Comparison of ENCODE assay signal across 1 cellular context in the genomic region with DNA sequence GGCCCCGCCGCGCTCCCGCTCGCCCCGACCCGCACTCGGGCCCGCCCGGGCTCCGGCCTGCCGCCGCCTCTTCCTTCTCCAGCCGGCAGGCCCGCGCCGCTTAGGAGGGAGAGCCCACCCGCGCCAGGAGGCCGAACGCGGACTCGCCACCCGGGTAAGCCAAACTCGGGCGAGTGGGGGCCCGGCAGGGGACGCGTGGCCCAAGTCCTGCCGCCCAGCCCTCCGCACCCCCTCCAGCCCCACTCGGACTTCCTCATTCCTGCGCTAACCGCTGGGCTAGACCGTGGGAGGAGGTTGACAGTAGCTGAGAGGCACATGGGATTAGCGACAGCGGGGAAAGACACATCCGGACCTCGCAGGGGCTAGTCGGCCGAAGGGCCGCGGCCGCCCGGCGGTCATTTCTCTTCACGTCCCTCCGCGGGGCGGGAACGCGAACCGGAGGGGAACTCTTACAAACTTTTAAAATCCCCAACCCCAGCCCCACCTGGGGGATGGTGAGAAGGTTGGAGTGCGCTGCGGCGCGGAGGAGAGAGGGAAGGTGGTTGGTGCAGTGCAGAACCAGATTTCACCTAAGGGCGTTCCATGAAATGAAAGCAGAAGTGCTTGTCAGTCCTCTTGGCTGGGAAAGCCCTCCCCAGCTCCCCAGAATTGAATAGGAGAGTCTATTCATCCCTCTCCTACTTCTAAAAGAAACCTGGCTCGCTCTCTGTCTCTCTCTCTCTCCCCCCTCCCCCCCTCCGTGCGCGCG.
A peak's percentile ranks its signal among the peaks of the same experiment; 100 is the strongest.
TF ChIP-seq lines count a peak whose summit lies in the region.

No MANE protein-coding gene starts in this region.

TF ChIP-seq in H1, 55 proteins besides CTCF, POLR2A, EP300 and RAD21 (continued from another document):
- TF ChIP-seq SIN3A (conservative IDR thresholded peaks at IDR 0.05 in 1 of 2, IDR thresholded peaks at IDR 0.05 in 1 of 2; ENCODE audit: low read depth in 1 of 2, low read length in 2 of 2): peak; percentile 55 to 85; a peak in 1 of 4 replicates
- no peak for TF ChIP-seq BRCA1 (IDR thresholded peaks at IDR 0.05; ENCODE audit: low read depth, low read length)
- TF ChIP-seq CTBP2 (IDR thresholded peaks at IDR 0.05; ENCODE audit: borderline replicate concordance, insufficient read depth, insufficient read length, low read length): peak; percentile 27
- peak; percentile 89 for TF ChIP-seq KDM4A (IDR thresholded peaks at IDR 0.05; ENCODE audit: low read depth, low read length, severe bottlenecking)
- no peak for TF ChIP-seq ZNF274 (IDR thresholded peaks at IDR 0.05; ENCODE audit: borderline replicate concordance, extremely low read depth, low read length)
- peak; percentile 91 for TF ChIP-seq RBBP5 (IDR thresholded peaks at IDR 0.05; ENCODE audit: borderline replicate concordance, low read depth, low read length)
- TF ChIP-seq SAP30 (IDR thresholded peaks at IDR 0.05; ENCODE audit: insufficient read depth, insufficient replicate concordance, low read length): peak; percentile 79
- TF ChIP-seq YY1 (IDR thresholded peaks at IDR 0.05; ENCODE audit: low read depth, low read length): no peak
- 0 out of 2 replicates have a peak, but pooled peaks have one; percentile 7 for TF ChIP-seq PHF8 (conservative IDR thresholded peaks at IDR 0.05; ENCODE audit: low read depth, low read length)
- no peak for TF ChIP-seq MAFK (IDR thresholded peaks at IDR 0.05; ENCODE audit: low read depth, low read length)
- TF ChIP-seq, protein P1, sequence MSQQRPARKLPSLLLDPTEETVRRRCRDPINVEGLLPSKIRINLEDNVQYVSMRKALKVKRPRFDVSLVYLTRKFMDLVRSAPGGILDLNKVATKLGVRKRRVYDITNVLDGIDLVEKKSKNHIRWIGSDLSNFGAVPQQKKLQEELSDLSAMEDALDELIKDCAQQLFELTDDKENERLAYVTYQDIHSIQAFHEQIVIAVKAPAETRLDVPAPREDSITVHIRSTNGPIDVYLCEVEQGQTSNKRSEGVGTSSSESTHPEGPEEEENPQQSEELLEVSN (IDR thresholded peaks at IDR 0.05): no peak
- no peak for TF ChIP-seq HDAC6 (IDR thresholded peaks at IDR 0.05; ENCODE audit: low read depth, low read length)
- peak; percentile 82 for TF ChIP-seq MAX (IDR thresholded peaks at IDR 0.05)
- TF ChIP-seq CEBPB (IDR thresholded peaks at IDR 0.05; ENCODE audit: low read depth, low read length): no peak
- no peak for TF ChIP-seq NRF1 (IDR thresholded peaks at IDR 0.05; ENCODE audit: low read depth, low read length)
- TF ChIP-seq CHD7 (IDR thresholded peaks at IDR 0.05; ENCODE audit: insufficient replicate concordance, low read length): no peak
- TF ChIP-seq JUND (IDR thresholded peaks at IDR 0.05; ENCODE audit: low read length): no peak
- no peak for TF ChIP-seq KDM5A (IDR thresholded peaks at IDR 0.05; ENCODE audit: low read length)
- peak; percentile 93 for TF ChIP-seq ASH2L (IDR thresholded peaks at IDR 0.05; ENCODE audit: low read length)
- TF ChIP-seq RXRA (IDR thresholded peaks at IDR 0.05; ENCODE audit: insufficient read depth, low read depth, low read length): no peak
- no peak for TF ChIP-seq POU5F1 (IDR thresholded peaks at IDR 0.05; ENCODE audit: low read depth, low read length)
- peak in 1 of 2 experiments; percentile 53; a peak in 1 of 4 replicates for TF ChIP-seq HDAC2 (IDR thresholded peaks at IDR 0.05; ENCODE audit: borderline replicate concordance in 1 of 2, low read depth in 2 of 2, low read length in 2 of 2)
- no peak for TF ChIP-seq GTF2F1 (IDR thresholded peaks at IDR 0.05; ENCODE audit: borderline replicate concordance, low read depth, low read length)
- no peak for TF ChIP-seq SP2 (IDR thresholded peaks at IDR 0.05; ENCODE audit: low read length)
- TF ChIP-seq CREB1 (IDR thresholded peaks at IDR 0.05): no peak
- TF ChIP-seq, protein P2, sequence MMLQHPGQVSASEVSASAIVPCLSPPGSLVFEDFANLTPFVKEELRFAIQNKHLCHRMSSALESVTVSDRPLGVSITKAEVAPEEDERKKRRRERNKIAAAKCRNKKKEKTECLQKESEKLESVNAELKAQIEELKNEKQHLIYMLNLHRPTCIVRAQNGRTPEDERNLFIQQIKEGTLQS (IDR thresholded peaks at IDR 0.05; ENCODE audit: insufficient read depth, low read depth, low read length): no peak
- TF ChIP-seq TBP (IDR thresholded peaks at IDR 0.05; ENCODE audit: low read depth, low read length): no peak
- TF ChIP-seq JUN (IDR thresholded peaks at IDR 0.05; ENCODE audit: low read depth, low read length): no peak
- no peak for TF ChIP-seq SIRT6 (IDR thresholded peaks at IDR 0.05; ENCODE audit: low read length)
- TF ChIP-seq SUZ12 (IDR thresholded peaks at IDR 0.05; ENCODE audit: low read length): no peak
- TF ChIP-seq KDM1A (IDR thresholded peaks at IDR 0.05; ENCODE audit: borderline replicate concordance, low read length): peak; percentile 24; the same call in 1 of the 2 replicates
- no peak for TF ChIP-seq FOSL1 (IDR thresholded peaks at IDR 0.05; ENCODE audit: insufficient read depth, low read depth, low read length)
- no peak for TF ChIP-seq CHD2 (IDR thresholded peaks at IDR 0.05; ENCODE audit: low read length)
- TF ChIP-seq SP1 (IDR thresholded peaks at IDR 0.05; ENCODE audit: low read depth, low read length): no peak
- no peak for TF ChIP-seq SRF (IDR thresholded peaks at IDR 0.05; ENCODE audit: low read depth, low read length)
- no peak for TF ChIP-seq POLR2AphosphoS5 (IDR thresholded peaks at IDR 0.05; ENCODE audit: low read depth, low read length)
- no peak for TF ChIP-seq GABPA (IDR thresholded peaks at IDR 0.05; ENCODE audit: borderline replicate concordance, insufficient read depth, low read length)
